ENCODE assay signal across 36 cellular contexts in genomic region chr11:132969892-132970291, GRCh38.
DNase-seq lines count a peak whose midpoint lies in the region; ATAC-seq, FAIRE-seq and TF ChIP-seq lines count a peak whose summit lies in the region.
"Had no signal": no experiment of that assay in that cellular context is flagged by ENCODE, and none has a peak within 500 bp of the region (broad histone marks: within the 10 kb centered on the region; RNA-seq: fewer than 3 reads in every experiment).

No MANE protein-coding gene starts in this region.

- TF ChIP-seq EP300 in esophagus muscularis mucosa (IDR thresholded peaks at IDR 0.05), result no peak
- TF ChIP-seq EP300 in HepG2 (IDR thresholded peaks at IDR 0.05; ENCODE audit: low read depth in 2 of 2, low read length in 2 of 2), result no peak
- TF ChIP-seq EP300 in HepG2 (CRISPR knock-in tag; IDR thresholded peaks at IDR 0.05; ENCODE audit: borderline replicate concordance), result no peak

- H3K4me1 ChIP-seq in esophagus muscularis mucosa, result no peaks in the 10 kb centered on the region
- H3K4me1 ChIP-seq in HepG2 (ENCODE audit: insufficient read depth, low read length), result no peaks in the 10 kb centered on the region
- H3K4me1 ChIP-seq: A549, BE2C, BLaER1, Caco-2 had no signal

- POLR2A ChIA-PET in HepG2 (lab: Yijun Ruan, JAX), result no interaction called here

- H3K36me3 Mint-ChIP-seq in HFFc6 (ENCODE audit: low read depth), result no peaks in the 10 kb centered on the region
- H3K36me3 Mint-ChIP-seq: CD14-positive monocyte; CD4-positive, alpha-beta memory T cell; CD4-positive, CD25-positive, alpha-beta regulatory T cell; CD8-positive, alpha-beta memory T cell; CD8-positive, alpha-beta T cell had no signal

- peaks cover 15% of the 10 kb centered on the region; the same call in 1 of the 2 replicates for H3K27me3 Mint-ChIP-seq in HFFc6 (ENCODE audit: insufficient read depth)
- H3K27me3 Mint-ChIP-seq: B cell; CD4-positive, CD25-positive, alpha-beta regulatory T cell had no signal

- H4K20me1 ChIP-seq in HepG2 (ENCODE audit: insufficient read depth, low read length), result no peaks in the 10 kb centered on the region
- H4K20me1 ChIP-seq: BLaER1; BLaER1 treated with 17β-estradiol and CSF1 and Interleukin-3, amounts not matched to agents 10 nM and 100 nM had no signal

- DNase-seq in DMS53 (lab: John Stamatoyannopoulos, UW), result peak; percentile 76
- peak; percentile 40 for DNase-seq in DMS53 treated with DMSO at 0.1 percent for 48 hours (lab: John Stamatoyannopoulos, UW; ENCODE audit: unreplicated experiment)
- DNase-seq in esophagus muscularis mucosa (ENCODE audit: extremely low spot score), result peak; percentile 4
- DNase-seq in HepG2 (ENCODE audit: low spot score), result peak; percentile 7
- no peak for DNase-seq in NCI-H1105 (lab: John Stamatoyannopoulos, UW)
- no peak for DNase-seq in HFFc6
- no peak for DNase-seq in HTR-8/SVneo (ENCODE audit: insufficient read length, low spot score)
- DNase-seq: 8988T; ACHN; AML-193; BE2C; C1 segment of cervical spinal cord; Caco-2; Calu3; CD4-positive, alpha-beta memory T cell; CD4-positive, alpha-beta T cell; CD4-positive, CD25-positive, alpha-beta regulatory T cell; CD8-positive, alpha-beta memory T cell; CD8-positive, alpha-beta T cell; COR-L47; DMS 273 treated with DMSO at 0.1 percent for 48 hours; DMS153; DMS79; DMS79 treated with DMSO at 0.1 percent for 48 hours; DND-41; EL had no signal

- peaks cover 0 to 7% (median 0%) of the 10 kb centered on the region in 4 donors for H3K9me3 ChIP-seq in esophagus muscularis mucosa
- no peaks in the 10 kb centered on the region for H3K9me3 ChIP-seq in HepG2 (ENCODE audit: low read length)
- H3K9me3 ChIP-seq: A549, BE2C, Caco-2 had no signal

- WGBS in esophagus muscularis mucosa, result 79% methylated on average over 4 of the region's 4 CpGs
- 1% methylated on average over 4 of the region's 4 CpGs for WGBS in HepG2 (ENCODE audit: low lambda C conversion rate)

- no peak overlapping the region for H3K27ac Mint-ChIP-seq in HFFc6
- H3K27ac Mint-ChIP-seq: B cell; CD14-positive monocyte; CD4-positive, alpha-beta memory T cell; CD4-positive, alpha-beta T cell; CD4-positive, CD25-positive, alpha-beta regulatory T cell; CD8-positive, alpha-beta memory T cell; CD8-positive, alpha-beta T cell had no signal

- H3K27ac ChIP-seq in esophagus muscularis mucosa (replicated peaks in 1 of 4) (no peak overlapping the region), HepG2 (ENCODE audit: extremely low read length, insufficient read depth, low read length) (no peak overlapping the region)
- H3K27ac ChIP-seq: 22Rv1; A549; BLaER1; BLaER1 treated with 17β-estradiol and CSF1 and Interleukin-3, amounts not matched to agents 10 nM and 100 nM; C4-2B had no signal

- no peak overlapping the region for H3K4me3 Mint-ChIP-seq in HFFc6
- H3K4me3 Mint-ChIP-seq: B cell; CD14-positive monocyte; CD4-positive, alpha-beta memory T cell; CD4-positive, alpha-beta T cell; CD4-positive, CD25-positive, alpha-beta regulatory T cell; CD8-positive, alpha-beta memory T cell; CD8-positive, alpha-beta T cell had no signal

- no peak overlapping the region for H3K4me3 ChIP-seq in esophagus muscularis mucosa
- no peak overlapping the region for H3K4me3 ChIP-seq in HepG2 (replicated peaks in 1 of 3; ENCODE audit: insufficient read depth in 1 of 3, low read depth in 2 of 3, low read length in 3 of 3)
- H3K4me3 ChIP-seq: A549; BLaER1; BLaER1 treated with 17β-estradiol and CSF1 and Interleukin-3, amounts not matched to agents 10 nM and 100 nM had no signal

- TF ChIP-seq POLR2A in esophagus muscularis mucosa (IDR thresholded peaks at IDR 0.05; ENCODE audit: low read depth) (no peak), HepG2 (IDR thresholded peaks at IDR 0.05; ENCODE audit: insufficient read depth in 1 of 2, low read depth in 2 of 2, low read length in 2 of 2) (no peak)

- no peaks in the 10 kb centered on the region for H3K4me1 Mint-ChIP-seq in HFFc6 (ENCODE audit: low read depth)
- H3K4me1 Mint-ChIP-seq: B cell; CD14-positive monocyte; CD4-positive, alpha-beta memory T cell; CD4-positive, CD25-positive, alpha-beta regulatory T cell; CD8-positive, alpha-beta memory T cell had no signal

- TF ChIP-seq RAD21 in HepG2 (CRISPR knock-in tag; IDR thresholded peaks at IDR 0.05), result no peak

- in situ Hi-C loops in HepG2 (cut with HindIII; ENCODE audit: extremely low pct_ligation_motif_present, low pct_unique_long_range_greater_than_20kb), result no loop called here

- H3K9me3 Mint-ChIP-seq in HFFc6, result peaks cover 6% of the 10 kb centered on the region; the same call in 1 of the 2 replicates
- H3K9me3 Mint-ChIP-seq: CD4-positive, alpha-beta T cell; CD8-positive, alpha-beta T cell had no signal

- CTCF ChIA-PET in HepG2 (lab: Yijun Ruan, JAX; ENCODE audit: low intra/inter-chr PET ratio, low total read pairs), result no interaction called here

- intact Hi-C loops in esophagus muscularis mucosa (cut with DNase I) (no loop called here), HepG2 (cut with micrococcal nuclease; ENCODE audit: unreplicated experiment) (no loop called here)

- no peak overlapping the region for H3K9ac ChIP-seq in HepG2 (ENCODE audit: insufficient read depth, low read depth, low read length)
- H3K9ac ChIP-seq: BLaER1; BLaER1 treated with 17β-estradiol and CSF1 and Interleukin-3, amounts not matched to agents 10 nM and 100 nM had no signal

- H3K79me2 ChIP-seq in HepG2 (ENCODE audit: insufficient read depth, low read length), result no peaks in the 10 kb centered on the region

- no TSS peak for BruUV-seq in HepG2 (replicated peaks; lab: Mats Ljungman, UMichigan)

- TF ChIP-seq CTCF in esophagus muscularis mucosa (IDR thresholded peaks at IDR 0.05), result no peak
- TF ChIP-seq CTCF in HepG2 (CRISPR knock-in tag; IDR thresholded peaks at IDR 0.05), result no peak
- no peak for TF ChIP-seq CTCF in HFFc6 (IDR thresholded peaks at IDR 0.05)

- H2AFZ ChIP-seq in HepG2 (ENCODE audit: low read length), result no peak overlapping the region

- no peak overlapping the region for H3K4me2 ChIP-seq in HepG2 (ENCODE audit: low read depth, low read length)
- H3K4me2 ChIP-seq: A549; BLaER1; BLaER1 treated with 17β-estradiol and CSF1 and Interleukin-3, amounts not matched to agents 10 nM and 100 nM had no signal

- no peaks in the 10 kb centered on the region for H3K36me3 ChIP-seq in esophagus muscularis mucosa
- H3K36me3 ChIP-seq in HepG2 (replicated peaks in 1 of 2; ENCODE audit: control insufficient read depth in 1 of 2, insufficient read depth in 2 of 2, low read length in 2 of 2), result no peaks in the 10 kb centered on the region
- H3K36me3 ChIP-seq: BE2C; BLaER1; BLaER1 treated with 17β-estradiol and CSF1 and Interleukin-3, amounts not matched to agents 10 nM and 100 nM had no signal

- H3K27me3 ChIP-seq in esophagus muscularis mucosa (peaks cover 0 to 4% (median 0%) of the 10 kb centered on the region in 4 donors), HepG2 (ENCODE audit: control insufficient read depth in 1 of 2, insufficient read depth in 2 of 2, low read length in 2 of 2) (no peaks in the 10 kb centered on the region)
- H3K27me3 ChIP-seq: BE2C; BLaER1; BLaER1 treated with 17β-estradiol and CSF1 and Interleukin-3, amounts not matched to agents 10 nM and 100 nM had no signal

- ATAC-seq in HepG2 (no peak), HG02623 (IDR thresholded peaks at IDR 0.05; ENCODE audit: unreplicated experiment) (no peak)
- ATAC-seq: A549; CD8-positive, alpha-beta T cell had no signal

- FAIRE-seq in HepG2 (lab: Jason Lieb, UNC) (no peak), HTR-8/SVneo (lab: Jason Lieb, UNC) (no peak)
- FAIRE-seq: A204.1, A549, D721Med had no signal

TF ChIP-seq in HepG2, 621 proteins besides CTCF, POLR2A, EP300 and RAD21 (continues in another document):
- no peak for TF ChIP-seq GATAD2A (CRISPR knock-in tag; IDR thresholded peaks at IDR 0.05)
- no peak for TF ChIP-seq FOXA1 (IDR thresholded peaks at IDR 0.05)
- TF ChIP-seq FOXA1 (CRISPR knock-in tag; IDR thresholded peaks at IDR 0.05), result peak; percentile 28; the same call in 1 of the 2 replicates
- TF ChIP-seq FOSL2 (CRISPR knock-in tag; IDR thresholded peaks at IDR 0.05), result peak; percentile 91
- no peak for TF ChIP-seq ATF6 (CRISPR knock-in tag; conservative IDR thresholded peaks at IDR 0.05)
- TF ChIP-seq NPAS2 (CRISPR knock-in tag; IDR thresholded peaks at IDR 0.05; ENCODE audit: borderline replicate concordance), result no peak
- TF ChIP-seq ZNF782 (CRISPR knock-in tag; IDR thresholded peaks at IDR 0.05; ENCODE audit: borderline replicate concordance), result no peak
- no peak for TF ChIP-seq MEIS2 (CRISPR knock-in tag; IDR thresholded peaks at IDR 0.05)
- no peak for TF ChIP-seq PHF8 (CRISPR knock-in tag; IDR thresholded peaks at IDR 0.05)
- TF ChIP-seq FOSL1 (CRISPR knock-in tag; IDR thresholded peaks at IDR 0.05; ENCODE audit: borderline replicate concordance), result peak; percentile 67; the same call in 1 of the 2 replicates
- no peak for TF ChIP-seq YEATS2 (CRISPR knock-in tag; IDR thresholded peaks at IDR 0.05; ENCODE audit: borderline replicate concordance)
- TF ChIP-seq TEF (CRISPR knock-in tag; IDR thresholded peaks at IDR 0.05), result no peak
- TF ChIP-seq JUND (CRISPR knock-in tag; IDR thresholded peaks at IDR 0.05), result peak; percentile 59; the same call in 1 of the 2 replicates
- no peak for TF ChIP-seq RFX5 (IDR thresholded peaks at IDR 0.05; ENCODE audit: low read depth, low read length)
- TF ChIP-seq RFXANK (CRISPR knock-in tag; IDR thresholded peaks at IDR 0.05), result no peak
- TF ChIP-seq SCMH1 (CRISPR knock-in tag; IDR thresholded peaks at IDR 0.05; ENCODE audit: borderline replicate concordance), result no peak
- no peak for TF ChIP-seq ZNF282 (IDR thresholded peaks at IDR 0.05; ENCODE audit: partially characterized antibody)

Comparison
In these comparisons a context has a peak if more than half of its experiments do, and no peak if none do; other contexts are left out.
1. DNase-seq: peak in DMS53 (single experiment), DMS53 treated with DMSO at 0.1 percent for 48 hours (single experiment), esophagus muscularis mucosa (single experiment) and HepG2 (single experiment); none in NCI-H1105 (single experiment), HFFc6 (single experiment) and HTR-8/SVneo (single experiment).